10 cellular contexts compared by ENCODE assay signal in genomic region chr1:247742215-247742760, GRCh38. TPM values are rescaled to one million over a fixed set of nuclear protein-coding genes. Genes with fewer than 3 reads are reported as not detected.
DNase-seq lines count a peak whose midpoint lies in the region; ATAC-seq, FAIRE-seq and TF ChIP-seq lines count a peak whose summit lies in the region.
"Not testable (repeated sequence)": the region's sequence is repeated elsewhere in the genome, so short reads cannot be mapped to it uniquely, and the experiment has no call there.
"Had no signal": no experiment of that assay in that cellular context is flagged by ENCODE, and none has a peak within 500 bp of the region (broad histone marks: within the 10 kb centered on the region; RNA-seq: fewer than 3 reads in every experiment).

No MANE protein-coding gene starts in this region.

- not testable (repeated sequence) for H4K12ac ChIP-seq in trophoblast cell (ENCODE audit: low read depth, low read length)

- not testable (repeated sequence) for H4K91ac ChIP-seq in trophoblast cell (ENCODE audit: low read depth, low read length)

- not testable (repeated sequence) for H2BK120ac ChIP-seq in trophoblast cell (ENCODE audit: insufficient read depth, low read length, poor library complexity)

- H3K14ac ChIP-seq in trophoblast cell (ENCODE audit: low read length) = not testable (repeated sequence)

- not testable (repeated sequence) for H2AFZ ChIP-seq in trophoblast cell (ENCODE audit: insufficient read depth, low read length, poor library complexity)

- H3K9ac ChIP-seq in trophoblast cell (ENCODE audit: low read length) = not testable (repeated sequence)

- not testable (repeated sequence) for FAIRE-seq in bronchial epithelial cell (lab: Jason Lieb, UNC)

- not testable (repeated sequence) for H3K27ac ChIP-seq in foreskin keratinocyte; trophoblast cell (ENCODE audit: low read depth, low read length)

- TF ChIP-seq CTCF in bronchial epithelial cell (IDR thresholded peaks at IDR 0.05; ENCODE audit: insufficient read depth, low read length, severe bottlenecking); foreskin keratinocyte (conservative IDR thresholded peaks at IDR 0.05): not testable (repeated sequence)

- not testable (repeated sequence) for H3K23ac ChIP-seq in trophoblast cell (ENCODE audit: low read length)

- not testable (repeated sequence) for H3K9me3 ChIP-seq in trophoblast cell (ENCODE audit: insufficient read depth, low read depth, low read length)

- not testable (repeated sequence) for H2BK5ac ChIP-seq in trophoblast cell (ENCODE audit: low read depth, low read length, poor library complexity)

- peak; percentile 70 for DNase-seq in Daoy (ENCODE audit: low read depth)
- peak; percentile 59 for DNase-seq in HT1080 (ENCODE audit: low read depth)
- DNase-seq in RKO (ENCODE audit: low spot score) = peak; percentile 34
- DNase-seq in amniotic epithelial cell (ENCODE audit: low read depth) = peak; percentile 53
- DNase-seq in bronchial epithelial cell (ENCODE audit: low read depth) = peak; percentile 21
- peak; percentile 6 to 38 for DNase-seq in foreskin keratinocyte
- peak; percentile 64 to 87 for DNase-seq in trophoblast cell

- not testable (repeated sequence) for H3K27me3 ChIP-seq in bronchial epithelial cell (ENCODE audit: control insufficient read depth, insufficient read depth, low read length); foreskin keratinocyte; trophoblast cell (ENCODE audit: insufficient read depth, low read length)

- not testable (repeated sequence) for H3K4ac ChIP-seq in trophoblast cell (ENCODE audit: low read depth, low read length)

- H3K4me3 ChIP-seq in bronchial epithelial cell (ENCODE audit: low read depth, low read length); trophoblast cell (ENCODE audit: low read depth, low read length): not testable (repeated sequence)

- not testable (repeated sequence) for ATAC-seq in foreskin keratinocyte

- not testable (repeated sequence) for H3K4me2 ChIP-seq in trophoblast cell (ENCODE audit: low read length)

- not testable (repeated sequence) for H3K79me2 ChIP-seq in trophoblast cell (ENCODE audit: control insufficient read depth, insufficient read depth, low read length, poor library complexity)

- not testable (repeated sequence) for H4K8ac ChIP-seq in trophoblast cell (ENCODE audit: low read depth, low read length)

- H2AK5ac ChIP-seq in trophoblast cell (ENCODE audit: low read length) = not testable (repeated sequence)

- not testable (repeated sequence) for H3K4me1 ChIP-seq in foreskin keratinocyte; trophoblast cell (ENCODE audit: control insufficient read depth in 1 of 2, insufficient read depth in 2 of 2, low read length in 2 of 2)

- WGBS in trophoblast cell (ENCODE audit: extremely low coverage, insufficient coverage, insufficient read length) = no CpG with 5 or more reads among the region's 3 CpGs

- not testable (repeated sequence) for H3K18ac ChIP-seq in trophoblast cell (ENCODE audit: low read length)

- H3K36me3 ChIP-seq in bronchial epithelial cell (ENCODE audit: control insufficient read depth, insufficient read depth, low read length); trophoblast cell (ENCODE audit: control insufficient read depth in 1 of 2, insufficient read depth in 2 of 2, low read length in 2 of 2): not testable (repeated sequence)

- H3K79me1 ChIP-seq in trophoblast cell (ENCODE audit: low read length) = not testable (repeated sequence)

- not testable (repeated sequence) for H2BK12ac ChIP-seq in trophoblast cell (ENCODE audit: low read length)

RNA-seq across cellular contexts. Expression of gene OR14K1, which starts 3.9 kb away (rescaled TPM):
- not detected in 2 replicates for total RNA-seq in Daoy (2014; rRNA removed; shearing (Covaris generic))
- not detected in 2 replicates for total RNA-seq in HT1080 (2014; rRNA removed; shearing (Covaris generic))
- not detected in 2 replicates for polyA plus RNA-seq in HT1080 (2015; cell fraction: cytosol; rRNA removed)
- not detected in 2 replicates for polyA plus RNA-seq in HT1080 (2015; cell fraction: nucleus; rRNA removed)
- total RNA-seq in bronchial epithelial cell (not detected in 2 replicates), foreskin keratinocyte (not detected in 2 replicates)
- polyA plus RNA-seq in foreskin keratinocyte = not detected in 2 replicates
- polyA plus RNA-seq in trophoblast cell (2013) = not detected in 2 replicates
- total RNA-seq: A673; CD8-positive, alpha-beta T cell; H1 had no signal
- polyA plus RNA-seq: H1 had no signal

RNA-seq across cellular contexts. Expression of gene OR14A2, which starts 5.7 kb away (rescaled TPM):
- total RNA-seq in Daoy (2014; rRNA removed; shearing (Covaris generic)) = 1.9 TPM in 1 of 2 replicates, not detected in the other
- total RNA-seq in HT1080 (2014; rRNA removed; shearing (Covaris generic)) = not detected in 2 replicates
- not detected in 2 replicates for polyA plus RNA-seq in HT1080 (2015; cell fraction: cytosol; rRNA removed)
- not detected in 2 replicates for polyA plus RNA-seq in HT1080 (2015; cell fraction: nucleus; rRNA removed)
- total RNA-seq in bronchial epithelial cell (not detected in 2 replicates), foreskin keratinocyte (not detected in 2 replicates)
- polyA plus RNA-seq in foreskin keratinocyte = not detected in 2 replicates
- polyA plus RNA-seq in trophoblast cell (2013) = not detected in 2 replicates
- total RNA-seq: A673; CD8-positive, alpha-beta T cell; H1 had no signal
- polyA plus RNA-seq: H1 had no signal

RNA-seq across cellular contexts. Expression of gene OR1C1, which starts 18.1 kb away (rescaled TPM):
- total RNA-seq in Daoy (2014; rRNA removed; shearing (Covaris generic)) = not detected in 2 replicates
- total RNA-seq in HT1080 (2014; rRNA removed; shearing (Covaris generic)) = not detected in 2 replicates
- not detected in 2 replicates for polyA plus RNA-seq in HT1080 (2015; cell fraction: cytosol; rRNA removed)
- not detected in 2 replicates for polyA plus RNA-seq in HT1080 (2015; cell fraction: nucleus; rRNA removed)
- not detected in 2 replicates for total RNA-seq in bronchial epithelial cell
- not detected in 2 replicates for total RNA-seq in foreskin keratinocyte
- polyA plus RNA-seq in foreskin keratinocyte = not detected in 2 replicates
- not detected in 2 replicates for polyA plus RNA-seq in trophoblast cell (2013)
- total RNA-seq: A673; CD8-positive, alpha-beta T cell; H1 had no signal
- polyA plus RNA-seq: H1 had no signal

RNA-seq across cellular contexts. Expression of gene OR6F1, which starts 25.8 kb away (rescaled TPM):
- total RNA-seq in Daoy (2014; rRNA removed; shearing (Covaris generic)) = 0.34 TPM in 1 of 2 replicates, not detected in the other
- not detected in 2 replicates for total RNA-seq in HT1080 (2014; rRNA removed; shearing (Covaris generic))
- polyA plus RNA-seq in HT1080 (2015; cell fraction: cytosol; rRNA removed) = not detected in 2 replicates
- not detected in 2 replicates for polyA plus RNA-seq in HT1080 (2015; cell fraction: nucleus; rRNA removed)
- total RNA-seq in bronchial epithelial cell = not detected in 2 replicates
- not detected in 2 replicates for total RNA-seq in foreskin keratinocyte
- not detected in 2 replicates for polyA plus RNA-seq in foreskin keratinocyte
- polyA plus RNA-seq in trophoblast cell (2013) = not detected in 2 replicates
- total RNA-seq: A673; CD8-positive, alpha-beta T cell; H1 had no signal
- polyA plus RNA-seq: H1 had no signal

Comparison
In these comparisons a context has a peak if more than half of its experiments do, and no peak if none do; other contexts are left out.
1. DNase-seq: peak in every context shown above with its lines; median percentile 76 in trophoblast cell; 70 in Daoy; 59 in HT1080; 53 in amniotic epithelial cell; 34 in RKO; 22 in foreskin keratinocyte; 21 in bronchial epithelial cell.